Comparison of ENCODE assay signal across 1 cellular context in genomic region chr6:4677011-4677750, GRCh38.
TF ChIP-seq lines count a peak whose summit lies in the region.

No MANE protein-coding gene starts in this region.

TF ChIP-seq in H1, 55 proteins besides CTCF, POLR2A, EP300 and RAD21 (continued from another document):
- TF ChIP-seq, protein P1, sequence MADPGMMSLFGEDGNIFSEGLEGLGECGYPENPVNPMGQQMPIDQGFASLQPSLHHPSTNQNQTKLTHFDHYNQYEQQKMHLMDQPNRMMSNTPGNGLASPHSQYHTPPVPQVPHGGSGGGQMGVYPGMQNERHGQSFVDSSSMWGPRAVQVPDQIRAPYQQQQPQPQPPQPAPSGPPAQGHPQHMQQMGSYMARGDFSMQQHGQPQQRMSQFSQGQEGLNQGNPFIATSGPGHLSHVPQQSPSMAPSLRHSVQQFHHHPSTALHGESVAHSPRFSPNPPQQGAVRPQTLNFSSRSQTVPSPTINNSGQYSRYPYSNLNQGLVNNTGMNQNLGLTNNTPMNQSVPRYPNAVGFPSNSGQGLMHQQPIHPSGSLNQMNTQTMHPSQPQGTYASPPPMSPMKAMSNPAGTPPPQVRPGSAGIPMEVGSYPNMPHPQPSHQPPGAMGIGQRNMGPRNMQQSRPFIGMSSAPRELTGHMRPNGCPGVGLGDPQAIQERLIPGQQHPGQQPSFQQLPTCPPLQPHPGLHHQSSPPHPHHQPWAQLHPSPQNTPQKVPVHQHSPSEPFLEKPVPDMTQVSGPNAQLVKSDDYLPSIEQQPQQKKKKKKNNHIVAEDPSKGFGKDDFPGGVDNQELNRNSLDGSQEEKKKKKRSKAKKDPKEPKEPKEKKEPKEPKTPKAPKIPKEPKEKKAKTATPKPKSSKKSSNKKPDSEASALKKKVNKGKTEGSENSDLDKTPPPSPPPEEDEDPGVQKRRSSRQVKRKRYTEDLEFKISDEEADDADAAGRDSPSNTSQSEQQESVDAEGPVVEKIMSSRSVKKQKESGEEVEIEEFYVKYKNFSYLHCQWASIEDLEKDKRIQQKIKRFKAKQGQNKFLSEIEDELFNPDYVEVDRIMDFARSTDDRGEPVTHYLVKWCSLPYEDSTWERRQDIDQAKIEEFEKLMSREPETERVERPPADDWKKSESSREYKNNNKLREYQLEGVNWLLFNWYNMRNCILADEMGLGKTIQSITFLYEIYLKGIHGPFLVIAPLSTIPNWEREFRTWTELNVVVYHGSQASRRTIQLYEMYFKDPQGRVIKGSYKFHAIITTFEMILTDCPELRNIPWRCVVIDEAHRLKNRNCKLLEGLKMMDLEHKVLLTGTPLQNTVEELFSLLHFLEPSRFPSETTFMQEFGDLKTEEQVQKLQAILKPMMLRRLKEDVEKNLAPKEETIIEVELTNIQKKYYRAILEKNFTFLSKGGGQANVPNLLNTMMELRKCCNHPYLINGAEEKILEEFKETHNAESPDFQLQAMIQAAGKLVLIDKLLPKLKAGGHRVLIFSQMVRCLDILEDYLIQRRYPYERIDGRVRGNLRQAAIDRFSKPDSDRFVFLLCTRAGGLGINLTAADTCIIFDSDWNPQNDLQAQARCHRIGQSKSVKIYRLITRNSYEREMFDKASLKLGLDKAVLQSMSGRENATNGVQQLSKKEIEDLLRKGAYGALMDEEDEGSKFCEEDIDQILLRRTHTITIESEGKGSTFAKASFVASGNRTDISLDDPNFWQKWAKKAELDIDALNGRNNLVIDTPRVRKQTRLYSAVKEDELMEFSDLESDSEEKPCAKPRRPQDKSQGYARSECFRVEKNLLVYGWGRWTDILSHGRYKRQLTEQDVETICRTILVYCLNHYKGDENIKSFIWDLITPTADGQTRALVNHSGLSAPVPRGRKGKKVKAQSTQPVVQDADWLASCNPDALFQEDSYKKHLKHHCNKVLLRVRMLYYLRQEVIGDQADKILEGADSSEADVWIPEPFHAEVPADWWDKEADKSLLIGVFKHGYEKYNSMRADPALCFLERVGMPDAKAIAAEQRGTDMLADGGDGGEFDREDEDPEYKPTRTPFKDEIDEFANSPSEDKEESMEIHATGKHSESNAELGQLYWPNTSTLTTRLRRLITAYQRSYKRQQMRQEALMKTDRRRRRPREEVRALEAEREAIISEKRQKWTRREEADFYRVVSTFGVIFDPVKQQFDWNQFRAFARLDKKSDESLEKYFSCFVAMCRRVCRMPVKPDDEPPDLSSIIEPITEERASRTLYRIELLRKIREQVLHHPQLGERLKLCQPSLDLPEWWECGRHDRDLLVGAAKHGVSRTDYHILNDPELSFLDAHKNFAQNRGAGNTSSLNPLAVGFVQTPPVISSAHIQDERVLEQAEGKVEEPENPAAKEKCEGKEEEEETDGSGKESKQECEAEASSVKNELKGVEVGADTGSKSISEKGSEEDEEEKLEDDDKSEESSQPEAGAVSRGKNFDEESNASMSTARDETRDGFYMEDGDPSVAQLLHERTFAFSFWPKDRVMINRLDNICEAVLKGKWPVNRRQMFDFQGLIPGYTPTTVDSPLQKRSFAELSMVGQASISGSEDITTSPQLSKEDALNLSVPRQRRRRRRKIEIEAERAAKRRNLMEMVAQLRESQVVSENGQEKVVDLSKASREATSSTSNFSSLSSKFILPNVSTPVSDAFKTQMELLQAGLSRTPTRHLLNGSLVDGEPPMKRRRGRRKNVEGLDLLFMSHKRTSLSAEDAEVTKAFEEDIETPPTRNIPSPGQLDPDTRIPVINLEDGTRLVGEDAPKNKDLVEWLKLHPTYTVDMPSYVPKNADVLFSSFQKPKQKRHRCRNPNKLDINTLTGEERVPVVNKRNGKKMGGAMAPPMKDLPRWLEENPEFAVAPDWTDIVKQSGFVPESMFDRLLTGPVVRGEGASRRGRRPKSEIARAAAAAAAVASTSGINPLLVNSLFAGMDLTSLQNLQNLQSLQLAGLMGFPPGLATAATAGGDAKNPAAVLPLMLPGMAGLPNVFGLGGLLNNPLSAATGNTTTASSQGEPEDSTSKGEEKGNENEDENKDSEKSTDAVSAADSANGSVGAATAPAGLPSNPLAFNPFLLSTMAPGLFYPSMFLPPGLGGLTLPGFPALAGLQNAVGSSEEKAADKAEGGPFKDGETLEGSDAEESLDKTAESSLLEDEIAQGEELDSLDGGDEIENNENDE (IDR thresholded peaks at IDR 0.05; ENCODE audit: insufficient replicate concordance, low read length) = no peak
